Comparison of ENCODE assay signal across 30 cellular contexts in genomic region chr2:28486526-28486925, GRCh38. TPM values are rescaled to one million over a fixed set of nuclear protein-coding genes. Genes with fewer than 3 reads are reported as not detected.
"Had no signal": no experiment of that assay in that cellular context is flagged by ENCODE, and none has a peak within 500 bp of the region (broad histone marks: within the 10 kb centered on the region; RNA-seq: fewer than 3 reads in every experiment).

No MANE protein-coding gene starts in this region.

- H3K4me3 ChIP-seq: SJSA1 had no signal

- H3K27ac ChIP-seq: brain microvascular endothelial cell, SJSA1 had no signal

- FAIRE-seq: TTC549 had no signal

- H3K9me3 ChIP-seq: SJSA1, SK-N-SH had no signal

- ATAC-seq: activated CD4-positive, CD25-positive, alpha-beta regulatory T cell treated with anti-CD3 and anti-CD28 coated beads, Interleukin-2, amount 50 U/mL, for 24 hours; Panc1; WTC11 had no signal

- H3K4me2 ChIP-seq: SK-N-SH had no signal

- H3K27me3 ChIP-seq: brain microvascular endothelial cell, SJSA1 had no signal

- DNase-seq: activated CD4-positive, alpha-beta memory T cell treated with anti-CD3 and anti-CD28 coated beads, Interleukin-2, amount 10 ng/mL, durations not matched to agents 7 days and 5 days; activated CD4-positive, alpha-beta T cell treated with anti-CD3 and anti-CD28 coated beads for 4 hours; activated CD4-positive, alpha-beta T cell treated with anti-CD3 and anti-CD28 coated beads, Interleukin-2, amount 50 U/mL, for 1 hour; activated gamma-delta T cell treated with Interleukin-2 at 50 U/mL for 16 hours; activated naive CD4-positive, alpha-beta T cell treated with anti-CD3 and anti-CD28 coated beads, Interleukin-2, amount 10 ng/mL, durations not matched to agents 7 days and 5 days; activated naive CD8-positive, alpha-beta T cell treated with anti-CD3 and anti-CD28 coated beads for 36 hours; activated T-cell treated with anti-CD3 and anti-CD28 coated beads, Interleukin-2, amount 50 U/mL, for 1 hour; amniotic stem cell; aorta; brain microvascular endothelial cell; Karpas-422; KBM-7; NCI-H1105; NCI-H1417 treated with DMSO at 0.1 percent for 48 hours; NCI-H187 treated with DMSO at 0.1 percent for 48 hours; NCI-H2081; NCI-H2171 treated with DMSO at 0.1 percent for 48 hours; NCI-H2227 treated with DMSO at 0.1 percent for 48 hours; NCI-H446; NCI-H510A treated with DMSO at 0.1 percent for 48 hours; NCI-H69; NCI-H82; SHP77 treated with DMSO at 0.1 percent for 48 hours; SK-N-SH had no signal

- H3K36me3 ChIP-seq: brain microvascular endothelial cell, SJSA1 had no signal

- H3K9ac ChIP-seq: SK-N-SH had no signal

- H3K4me1 ChIP-seq: SJSA1 had no signal

RNA-seq across cellular contexts. Expression of gene PLB1, which starts 9.3 kb away (rescaled TPM):
- polyA plus RNA-seq: IgD-negative memory B cell had no signal
